ENCODE assay signal across 8 cellular contexts in the genomic region with DNA sequence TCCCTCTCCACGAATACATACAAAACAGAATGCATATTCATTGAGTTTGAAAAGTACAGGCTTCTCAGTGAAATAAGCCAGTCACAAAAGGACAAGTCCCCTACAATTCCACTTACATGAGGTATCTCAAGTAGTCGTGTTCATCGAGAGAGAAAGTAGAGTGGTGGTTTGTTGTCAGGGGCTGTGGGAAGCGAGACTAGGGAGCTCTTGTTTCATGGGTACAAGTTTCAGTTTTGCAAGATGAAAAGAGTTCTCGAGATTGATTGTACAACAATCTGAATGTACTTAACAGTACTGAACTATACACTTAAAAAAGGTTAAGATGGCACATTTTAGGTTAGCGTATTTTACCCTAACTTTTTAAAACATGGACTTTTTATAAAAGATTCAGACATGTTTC.
DNase-seq lines count a peak whose midpoint lies in the region; ATAC-seq and TF ChIP-seq lines count a peak whose summit lies in the region.

No MANE protein-coding gene starts in this region.

- TF ChIP-seq CTCF in left lung (IDR thresholded peaks at IDR 0.05), result no peak
- TF ChIP-seq CTCF in adrenal gland (IDR thresholded peaks at IDR 0.05), result no peak
- TF ChIP-seq CTCF in dorsolateral prefrontal cortex (IDR thresholded peaks at IDR 0.05 in 54 of 56, conservative IDR thresholded peaks at IDR 0.05 in 2 of 56; ENCODE audit: low read depth in 1 of 56, partially characterized antibody in 56 of 56), result no peak

- H3K4me3 ChIP-seq in left lung (no peak overlapping the region), adrenal gland (no peak overlapping the region), dorsolateral prefrontal cortex (no peak overlapping the region)

- H3K27me3 Mint-ChIP-seq in immature natural killer cell (ENCODE audit: low read depth in 3 of 3), result peaks cover 0 to 2% (median 1%) of the 10 kb centered on the region in 3 donors

- DNase-seq in left lung, result no peak
- no peak for DNase-seq in immature natural killer cell
- no peak for DNase-seq in adrenal gland
- DNase-seq in dorsolateral prefrontal cortex, result no peak
- DNase-seq in NCI-H146 (lab: John Stamatoyannopoulos, UW), result no peak

- peaks cover 12 to 13% of the 10 kb centered on the region in 2 donors for H3K4me1 Mint-ChIP-seq in immature natural killer cell

- H3K9me3 Mint-ChIP-seq in immature natural killer cell, result no peaks in the 10 kb centered on the region

- TF ChIP-seq POLR2A in adrenal gland (IDR thresholded peaks at IDR 0.05), result no peak

- H3K36me3 ChIP-seq in left lung, result no peaks in the 10 kb centered on the region
- H3K36me3 ChIP-seq in adrenal gland (replicated peaks in 1 of 2), result no peaks in the 10 kb centered on the region

- H3K27ac ChIP-seq in left lung (peak overlapping the region; percentile 57 to 65), adrenal gland (no peak overlapping the region), dorsolateral prefrontal cortex (peak overlapping the region in 7 of 59 donors; percentile 15 to 73 (median 51))

- WGBS in adrenal gland, 4 donors, result 85 to 89% (median 89%) methylated on average over 6 of the region's 6 CpGs

- no peak overlapping the region for H3K4me3 Mint-ChIP-seq in immature natural killer cell

- no peaks in the 10 kb centered on the region for H3K36me3 Mint-ChIP-seq in immature natural killer cell

- H3K4me1 ChIP-seq in left lung (peaks cover 5 to 8% of the 10 kb centered on the region in 2 donors), adrenal gland (replicated peaks in 1 of 2) (no peaks in the 10 kb centered on the region)

- H3K9me3 ChIP-seq in left lung, result no peaks in the 10 kb centered on the region
- H3K9me3 ChIP-seq in adrenal gland (replicated peaks in 1 of 3), result no peaks in the 10 kb centered on the region

- H3K27me3 ChIP-seq in left lung (no peaks in the 10 kb centered on the region), adrenal gland (no peaks in the 10 kb centered on the region), dorsolateral prefrontal cortex (no peaks in the 10 kb centered on the region)

- ATAC-seq in GM18519 (IDR thresholded peaks at IDR 0.05; ENCODE audit: low FRiP score, unreplicated experiment) (peak; percentile 72), GM21576 (IDR thresholded peaks at IDR 0.05; ENCODE audit: unreplicated experiment) (peak; percentile 81), HG03520 (IDR thresholded peaks at IDR 0.05; ENCODE audit: unreplicated experiment) (peak; percentile 82), left lung (peak; percentile 58)

- intact Hi-C loops in left lung (cut with DNase I), result no loop called here
- intact Hi-C loops in adrenal gland (cut with DNase I), result no loop called here
- intact Hi-C loops in dorsolateral prefrontal cortex (cut with DNase I), result loop anchor here in 1 of 2 donors (10.0 kb wide), 1 partner anchor 72 kb away; a partner anchor contains a TSS

- no peak overlapping the region for H3K27ac Mint-ChIP-seq in immature natural killer cell

Comparison
In these comparisons a context has a peak if more than half of its experiments do, and no peak if none do; other contexts are left out.
1. H3K27ac ChIP-seq: peak in left lung (2 of 2); none in adrenal gland (0 of 5).
2. Peak in every context shown above with its lines, with median percentiles within 50 percentile points of each other: ATAC-seq.